In genomic region chr7:108181073-108181985, GRCh38 we compare ENCODE assay signal across 8 cellular contexts. TPM values are rescaled to one million over a fixed set of nuclear protein-coding genes. Genes with fewer than 3 reads are reported as not detected.
DNase-seq lines count a peak whose midpoint lies in the region; ATAC-seq and TF ChIP-seq lines count a peak whose summit lies in the region.

No MANE protein-coding gene starts in this region.

- intact Hi-C loops in left colon (cut with DNase I, micrococcal nuclease) (loop anchor here in 1 of 2 donors (5.0 kb wide), 1 partner anchor 316 kb away; no protein-coding TSS in a partner anchor), vagina (cut with DNase I) (loop anchor here (5.0 kb wide), 1 partner anchor 316 kb away; no protein-coding TSS in a partner anchor), posterior cingulate gyrus (cut with DNase I) (loop anchor here (1.0 kb wide), 2 partner anchors 279 to 316 kb away; no protein-coding TSS in a partner anchor)

- H3K36me3 ChIP-seq in vagina = no peaks in the 10 kb centered on the region

- H3K27me3 ChIP-seq in vagina = no peaks in the 10 kb centered on the region

- H3K4me3 ChIP-seq in vagina = no peak overlapping the region

- TF ChIP-seq CTCF in vagina (IDR thresholded peaks at IDR 0.05) = peak; percentile 33 to 55 (median 49)

- DNase-seq in GM04504 (ENCODE audit: low read depth) = peak; percentile 28
- peak; percentile 59 for DNase-seq in NCI-H748 (lab: John Stamatoyannopoulos, UW; ENCODE audit: unreplicated experiment)
- DNase-seq in central memory CD4-positive, alpha-beta T cell = peak; percentile 9
- DNase-seq in left colon = no peak
- DNase-seq in vagina (ENCODE audit: extremely low spot score in 2 of 2) = no peak
- DNase-seq in posterior cingulate gyrus = no peak

- H3K27ac ChIP-seq in vagina = no peak overlapping the region

- ATAC-seq in HG03439 (IDR thresholded peaks at IDR 0.05; ENCODE audit: unreplicated experiment) (peak; percentile 63), left colon (peak; percentile 53), GM19328 (IDR thresholded peaks at IDR 0.05; ENCODE audit: unreplicated experiment) (no peak)

- no peaks in the 10 kb centered on the region for H3K4me1 ChIP-seq in vagina

- H3K9me3 ChIP-seq in vagina = no peaks in the 10 kb centered on the region

- TF ChIP-seq POLR2A in vagina (IDR thresholded peaks at IDR 0.05) = no peak

RNA-seq across cellular contexts. Expression of gene LAMB4, which starts 51.2 kb away (rescaled TPM):
- total RNA-seq in left colon = under 1 TPM in 1 of 2 donors, not detected in 1; 0.42 TPM
- total RNA-seq in vagina = 0.74 TPM

Comparison
In these comparisons a context has a peak if more than half of its experiments do, and no peak if none do; other contexts are left out.
1. DNase-seq: peak in GM04504 (single experiment), NCI-H748 (single experiment) and central memory CD4-positive, alpha-beta T cell (single experiment); none in left colon (0 of 2), vagina (0 of 2) and posterior cingulate gyrus (0 of 10).